ENCODE assay signal across 15 cellular contexts in the genomic region with DNA sequence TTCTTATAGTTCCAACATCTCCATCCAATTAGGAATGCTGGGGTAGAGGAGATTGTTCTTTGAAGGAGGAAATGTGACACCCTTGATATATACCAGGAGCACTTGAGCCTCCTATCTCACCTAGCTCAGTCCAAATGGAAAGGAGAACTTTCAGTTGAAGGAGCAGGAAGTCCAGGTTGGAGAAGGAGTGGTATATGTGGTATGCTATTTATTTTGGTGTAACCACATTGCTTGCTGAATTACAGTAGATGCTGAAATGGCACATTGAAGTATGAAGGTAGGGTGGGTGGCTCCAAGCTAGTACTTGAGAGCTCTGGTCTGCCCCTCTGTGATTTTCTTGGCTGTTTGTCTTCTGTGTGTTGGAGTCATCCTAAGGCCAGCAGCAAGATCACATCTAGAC. TPM values are rescaled to one million over a fixed set of nuclear protein-coding genes. Genes with fewer than 3 reads are reported as not detected.
DNase-seq lines count a peak whose midpoint lies in the region; ATAC-seq and TF ChIP-seq lines count a peak whose summit lies in the region.
"Had no signal": no experiment of that assay in that cellular context is flagged by ENCODE, and none has a peak within 500 bp of the region (broad histone marks: within the 10 kb centered on the region; RNA-seq: fewer than 3 reads in every experiment).

No MANE protein-coding gene starts in this region.

- in situ Hi-C loops in transverse colon (cut with MboI; ENCODE audit: low pct_ligation_motif_present in 1 of 4, low pct_unique_long_range_greater_than_20kb in 1 of 4, low sequenced_read_pairs in 3 of 4): no loop called here

- H3K27me3 ChIP-seq in transverse colon: no peaks in the 10 kb centered on the region
- H3K27me3 ChIP-seq: vagina had no signal

- TF ChIP-seq CTCF in activated B cell treated with CpG ODN at 0.5 μM for 24 hours (IDR thresholded peaks at IDR 0.05): no peak
- TF ChIP-seq CTCF in transverse colon (IDR thresholded peaks at IDR 0.05): no peak

- peak; percentile 24 for ATAC-seq in activated naive CD8-positive, alpha-beta T cell treated with anti-CD3 and anti-CD28 coated beads, Interleukin-2, amount 10 ng/mL, durations not matched to agents 7 days and 5 days (ENCODE audit: low read depth)
- ATAC-seq in HG03175 (IDR thresholded peaks at IDR 0.05; ENCODE audit: unreplicated experiment) (peak; percentile 25), activated B cell treated with CpG ODN at 0.5 μM for 24 hours (ENCODE audit: low read depth) (peak; percentile 23)
- ATAC-seq: Right ventricle myocardium inferior had no signal

- no peak for DNase-seq in activated naive CD8-positive, alpha-beta T cell treated with anti-CD3 and anti-CD28 coated beads, Interleukin-2, amount 10 ng/mL, durations not matched to agents 7 days and 5 days
- no peak for DNase-seq in activated naive CD8-positive, alpha-beta T cell treated with anti-CD3 and anti-CD28 coated beads for 36 hours
- DNase-seq in activated B cell treated with CpG ODN at 0.5 μM for 24 hours: no peak
- DNase-seq in transverse colon: no peak
- DNase-seq in NOMO-1 treated with dmso at 0.1 percent for 144 hours (lab: John Stamatoyannopoulos, UW; ENCODE audit: unreplicated experiment): no peak
- DNase-seq in activated CD4-positive, CD25-positive, alpha-beta regulatory T cell (lab: John Stamatoyannopoulos, UW): no peak
- no peak for DNase-seq in Ammon's horn (ENCODE audit: low spot score)
- DNase-seq: activated T-cell treated with anti-CD3 and anti-CD28 coated beads for 4 hours, anterior cingulate cortex, NCI-H526 treated with DMSO at 0.1 percent for 48 hours had no signal

- H3K27ac ChIP-seq in transverse colon: peak overlapping the region in 3 of 4 donors; percentile 5 to 38 (median 17)
- H3K27ac ChIP-seq: vagina had no signal

- H3K27me3 Mint-ChIP-seq in activated naive CD8-positive, alpha-beta T cell treated with anti-CD3 and anti-CD28 coated beads, Interleukin-2, amount 10 ng/mL, durations not matched to agents 7 days and 5 days: no peaks in the 10 kb centered on the region
- H3K27me3 Mint-ChIP-seq in activated naive CD8-positive, alpha-beta T cell treated with anti-CD3 and anti-CD28 coated beads for 36 hours: no peaks in the 10 kb centered on the region
- no peaks in the 10 kb centered on the region for H3K27me3 Mint-ChIP-seq in activated B cell treated with CpG ODN at 0.5 μM for 24 hours
- H3K27me3 Mint-ChIP-seq: progenitor cell of endocrine pancreas had no signal

- H3K4me3 Mint-ChIP-seq in activated naive CD8-positive, alpha-beta T cell treated with anti-CD3 and anti-CD28 coated beads, Interleukin-2, amount 10 ng/mL, durations not matched to agents 7 days and 5 days: peak overlapping the region; percentile 14
- no peak overlapping the region for H3K4me3 Mint-ChIP-seq in activated naive CD8-positive, alpha-beta T cell treated with anti-CD3 and anti-CD28 coated beads for 36 hours
- peak overlapping the region; percentile 25 for H3K4me3 Mint-ChIP-seq in activated B cell treated with CpG ODN at 0.5 μM for 24 hours
- H3K4me3 Mint-ChIP-seq: mesothelial cell of epicardium had no signal

- no peaks in the 10 kb centered on the region for H3K9me3 Mint-ChIP-seq in activated naive CD8-positive, alpha-beta T cell treated with anti-CD3 and anti-CD28 coated beads, Interleukin-2, amount 10 ng/mL, durations not matched to agents 7 days and 5 days
- H3K9me3 Mint-ChIP-seq in activated naive CD8-positive, alpha-beta T cell treated with anti-CD3 and anti-CD28 coated beads for 36 hours: no peaks in the 10 kb centered on the region
- peaks cover 2% of the 10 kb centered on the region for H3K9me3 Mint-ChIP-seq in activated B cell treated with CpG ODN at 0.5 μM for 24 hours
- H3K9me3 Mint-ChIP-seq: mesothelial cell of epicardium had no signal

- H3K4me1 Mint-ChIP-seq in activated naive CD8-positive, alpha-beta T cell treated with anti-CD3 and anti-CD28 coated beads, Interleukin-2, amount 10 ng/mL, durations not matched to agents 7 days and 5 days: peaks cover 47% of the 10 kb centered on the region
- peaks cover 61% of the 10 kb centered on the region for H3K4me1 Mint-ChIP-seq in activated naive CD8-positive, alpha-beta T cell treated with anti-CD3 and anti-CD28 coated beads for 36 hours
- H3K4me1 Mint-ChIP-seq in activated B cell treated with CpG ODN at 0.5 μM for 24 hours: peaks cover 92% of the 10 kb centered on the region

- peaks cover 12 to 76% (median 31%) of the 10 kb centered on the region in 4 donors for H3K4me1 ChIP-seq in transverse colon

- no peak overlapping the region for H3K4me3 ChIP-seq in transverse colon
- H3K4me3 ChIP-seq: vagina had no signal

- no peaks in the 10 kb centered on the region for H3K9me3 ChIP-seq in transverse colon
- H3K9me3 ChIP-seq: vagina had no signal

- no peak overlapping the region for H3K27ac Mint-ChIP-seq in activated naive CD8-positive, alpha-beta T cell treated with anti-CD3 and anti-CD28 coated beads, Interleukin-2, amount 10 ng/mL, durations not matched to agents 7 days and 5 days
- no peak overlapping the region for H3K27ac Mint-ChIP-seq in activated naive CD8-positive, alpha-beta T cell treated with anti-CD3 and anti-CD28 coated beads for 36 hours
- H3K27ac Mint-ChIP-seq in activated B cell treated with CpG ODN at 0.5 μM for 24 hours: peak overlapping the region; percentile 67
- H3K27ac Mint-ChIP-seq: mesothelial cell of epicardium, progenitor cell of endocrine pancreas had no signal

- no peak for TF ChIP-seq EP300 in transverse colon (IDR thresholded peaks at IDR 0.05; ENCODE audit: low read depth)

- intact Hi-C loops in activated B cell treated with CpG ODN at 0.5 μM for 24 hours (cut with micrococcal nuclease) (loop anchor here (1.0 to 10.0 kb wide), 5 partner anchors 9 to 1553 kb away; a partner anchor contains a TSS), transverse colon (cut with DNase I; ENCODE audit: low total_unique reads) (no loop called here)

- CTCF ChIA-PET in activated B cell treated with CpG ODN at 0.5 μM for 24 hours (lab: Charles Lee): interaction anchor here (1.7 kb wide), 1 partner anchor 93 kb away, joined by 5 read pairs; no protein-coding TSS in a partner anchor

- no peaks in the 10 kb centered on the region for H3K36me3 ChIP-seq in transverse colon
- H3K36me3 ChIP-seq: vagina had no signal

- TF ChIP-seq POLR2A in transverse colon (IDR thresholded peaks at IDR 0.05): no peak

- peaks cover 8% of the 10 kb centered on the region for H3K36me3 Mint-ChIP-seq in activated naive CD8-positive, alpha-beta T cell treated with anti-CD3 and anti-CD28 coated beads, Interleukin-2, amount 10 ng/mL, durations not matched to agents 7 days and 5 days
- peaks cover 13% of the 10 kb centered on the region for H3K36me3 Mint-ChIP-seq in activated naive CD8-positive, alpha-beta T cell treated with anti-CD3 and anti-CD28 coated beads for 36 hours
- H3K36me3 Mint-ChIP-seq in activated B cell treated with CpG ODN at 0.5 μM for 24 hours (ENCODE audit: low read depth): peaks cover 2% of the 10 kb centered on the region
- H3K36me3 Mint-ChIP-seq: mesothelial cell of epicardium had no signal

- POLR2A ChIA-PET in activated naive CD8-positive, alpha-beta T cell treated with anti-CD3 and anti-CD28 coated beads, Interleukin-2, amount 10 ng/mL, durations not matched to agents 7 days and 5 days (lab: Charles Lee): interaction anchor here (1.8 kb wide), 1 partner anchor 95 kb away, joined by 7 read pairs; a partner anchor contains a TSS
- POLR2A ChIA-PET in activated B cell treated with CpG ODN at 0.5 μM for 24 hours (lab: Charles Lee): interaction anchor here (0.5 to 1.7 kb wide), 4 partner anchors 32 to 95 kb away, joined by 3 to 24 read pairs (median 6); a partner anchor contains a TSS

RNA-seq across cellular contexts. Expression of a gene that starts 6.1 kb away (rescaled TPM):
- 10 to 100 TPM; 53.4 to 60.3 TPM for total RNA-seq in activated naive CD8-positive, alpha-beta T cell treated with anti-CD3 and anti-CD28 coated beads, Interleukin-2, amount 10 ng/mL, durations not matched to agents 7 days and 5 days
- 10 to 100 TPM; 29.9 to 32.8 TPM for total RNA-seq in activated naive CD8-positive, alpha-beta T cell treated with anti-CD3 and anti-CD28 coated beads for 36 hours
- 79.9 and 82.7 TPM in 2 replicates for total RNA-seq in activated B cell treated with CpG ODN at 0.5 μM for 24 hours
- 10 to 100 TPM; 31.8 to 84.0 (median 55.9) TPM for total RNA-seq in transverse colon
